In the genomic region with DNA sequence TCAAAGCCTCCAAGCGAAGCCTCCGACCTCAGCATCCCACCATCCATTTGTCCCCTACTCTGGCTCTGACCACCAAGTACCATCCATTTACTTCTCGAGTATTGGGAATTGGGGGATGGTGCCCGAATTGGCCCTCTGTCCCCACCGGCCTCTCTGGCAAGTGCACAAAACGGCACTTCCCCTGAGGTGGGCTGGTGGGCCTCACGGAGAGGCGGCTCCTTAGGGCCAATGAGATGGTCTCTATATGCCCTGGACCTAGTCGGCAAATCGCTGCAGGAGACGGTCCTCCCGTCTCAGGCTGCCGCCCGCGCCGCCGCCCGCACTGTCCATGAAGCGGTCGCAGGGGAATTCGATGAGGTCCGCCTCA, we compare ENCODE assay signal across 9 cellular contexts. TPM values are rescaled to one million over a fixed set of nuclear protein-coding genes. Genes with fewer than 3 reads are reported as not detected.
DNase-seq lines count a peak whose midpoint lies in the region; ATAC-seq and TF ChIP-seq lines count a peak whose summit lies in the region.
"Had no signal": no experiment of that assay in that cellular context is flagged by ENCODE, and none has a peak within 500 bp of the region (broad histone marks: within the 10 kb centered on the region; RNA-seq: fewer than 3 reads in every experiment).

No MANE protein-coding gene starts in this region.

- H2BK15ac ChIP-seq in neuronal stem cell (ENCODE audit: low read length), result peak overlapping the region; percentile 40

- H4K8ac ChIP-seq in neuronal stem cell (ENCODE audit: low read depth, low read length), result no peak overlapping the region

- H2BK5ac ChIP-seq in neuronal stem cell (ENCODE audit: low read length), result no peak overlapping the region

- H3K4me2 ChIP-seq in neuronal stem cell (ENCODE audit: insufficient read depth, low read length, poor library complexity, severe bottlenecking), result peak overlapping the region; percentile 92

- TF ChIP-seq POLR2A in gastroesophageal sphincter (IDR thresholded peaks at IDR 0.05) (no peak), uterus (IDR thresholded peaks at IDR 0.05) (no peak)

- H3K36me3 ChIP-seq in heart right ventricle (no peaks in the 10 kb centered on the region), gastroesophageal sphincter (no peaks in the 10 kb centered on the region), neuronal stem cell (replicated peaks in 1 of 2; ENCODE audit: control insufficient read depth in 2 of 2, insufficient read depth in 2 of 2, low read length in 2 of 2) (no peaks in the 10 kb centered on the region), uterus (no peaks in the 10 kb centered on the region)

- no peak overlapping the region for H2BK120ac ChIP-seq in neuronal stem cell (ENCODE audit: low read depth, low read length)

- DNase-seq in heart right ventricle, result no peak
- no peak for DNase-seq in right cardiac atrium
- DNase-seq in neuronal stem cell (ENCODE audit: low spot score), result no peak
- no peak for DNase-seq in uterus
- DNase-seq in Kasumi-1 (lab: John Stamatoyannopoulos, UW), result no peak
- DNase-seq in CD1c-positive myeloid dendritic cell (ENCODE audit: extremely low spot score), result no peak
- DNase-seq in T-helper 9 cell, result no peak

- peak overlapping the region; percentile 94 for H3K23ac ChIP-seq in neuronal stem cell (ENCODE audit: low read depth, low read length, poor library complexity)

- no peak for TF ChIP-seq CTCF in heart right ventricle (IDR thresholded peaks at IDR 0.05)
- TF ChIP-seq CTCF in gastroesophageal sphincter (IDR thresholded peaks at IDR 0.05), result no peak
- no peak for TF ChIP-seq CTCF in uterus (IDR thresholded peaks at IDR 0.05)

- H2AFZ ChIP-seq in neuronal stem cell (ENCODE audit: low read length), result no peak overlapping the region

- H2BK12ac ChIP-seq in neuronal stem cell (ENCODE audit: low read length), result no peak overlapping the region

- intact Hi-C loops in heart right ventricle (cut with DNase I) (loop anchor here in 9 of 10 donors (5.0 to 10.0 kb wide), 6 partner anchors 37 to 271 kb away; no protein-coding TSS in a partner anchor), right cardiac atrium (cut with DNase I) (loop anchor here in 2 of 4 donors (5.0 to 10.0 kb wide), 3 partner anchors 59 to 149 kb away; no protein-coding TSS in a partner anchor), uterus (cut with DNase I; ENCODE audit: low total_unique reads) (no loop called here)

- 59 to 61% methylated on average over 22 of the region's 22 CpGs for WGBS in heart right ventricle, 2 donors
- WGBS in right cardiac atrium, result 51% methylated on average over 22 of the region's 22 CpGs
- WGBS in gastroesophageal sphincter (ENCODE audit: low coverage in 1 of 2), 2 donors, result 52% methylated on average over 2 of the region's 22 CpGs; no CpG with 5 or more reads in 1 of the 2 donors
- no CpG with 5 or more reads among the region's 22 CpGs for WGBS in neuronal stem cell (ENCODE audit: extremely low coverage in 2 of 2, insufficient read length in 2 of 2, insufficient replicate concordance in 1 of 2), 2 donors

- H3K27me3 ChIP-seq in heart right ventricle (peaks cover 0 to 60% (median 0%) of the 10 kb centered on the region in 7 donors), right cardiac atrium (ENCODE audit: control insufficient read depth, insufficient read depth) (no peaks in the 10 kb centered on the region), gastroesophageal sphincter (peaks cover 79% of the 10 kb centered on the region), neuronal stem cell (ENCODE audit: control insufficient read depth in 3 of 3, insufficient read depth in 3 of 3, low read depth in 1 of 3, low read length in 3 of 3) (peaks cover 6 to 28% (median 20%) of the 10 kb centered on the region in 3 experiments), uterus (no peaks in the 10 kb centered on the region)

- peak overlapping the region; percentile 26 for H3K14ac ChIP-seq in neuronal stem cell (ENCODE audit: low read length)

- H3K4me1 ChIP-seq in heart right ventricle (peaks cover 12 to 64% (median 46%) of the 10 kb centered on the region in 9 donors), right cardiac atrium (ENCODE audit: control insufficient read depth, insufficient read depth, low read length) (peaks cover 6% of the 10 kb centered on the region), gastroesophageal sphincter (peaks cover 0 to 51% (median 27%) of the 10 kb centered on the region in 3 donors), neuronal stem cell (ENCODE audit: control insufficient read depth in 2 of 2, insufficient read depth in 1 of 2, low read depth in 1 of 2, low read length in 2 of 2) (peaks cover 0 to 13% of the 10 kb centered on the region in 2 donors), uterus (peaks cover 0 to 15% of the 10 kb centered on the region in 2 donors)

- peaks cover 5% of the 10 kb centered on the region for H3K79me1 ChIP-seq in neuronal stem cell (ENCODE audit: low read depth, low read length)

- H3K9me3 ChIP-seq in heart right ventricle (no peaks in the 10 kb centered on the region), right cardiac atrium (ENCODE audit: control insufficient read depth, low read length) (no peaks in the 10 kb centered on the region), gastroesophageal sphincter (no peaks in the 10 kb centered on the region), neuronal stem cell (replicated peaks in 1 of 2; ENCODE audit: control insufficient read depth in 2 of 2, insufficient read depth in 1 of 2, low read depth in 1 of 2, low read length in 2 of 2) (peaks cover 0 to 35% of the 10 kb centered on the region in 2 donors), uterus (no peaks in the 10 kb centered on the region)

- no peak for TF ChIP-seq EP300 in gastroesophageal sphincter (IDR thresholded peaks at IDR 0.05)

- H3K4me3 ChIP-seq in heart right ventricle (peak overlapping the region in 9 of 10 donors; percentile 49 to 69 (median 63)), right cardiac atrium (ENCODE audit: low read length) (no peak overlapping the region), gastroesophageal sphincter (peak overlapping the region in 1 of 2 donors; percentile 58), neuronal stem cell (ENCODE audit: low read length in 2 of 2) (no peak overlapping the region), uterus (peak overlapping the region in 1 of 2 donors; percentile 55)

- H3K27ac ChIP-seq in heart right ventricle (peak overlapping the region in 7 of 10 donors; percentile 44 to 83 (median 66)), right cardiac atrium (ENCODE audit: low read length) (no peak overlapping the region), gastroesophageal sphincter (peak overlapping the region in 3 of 4 donors; percentile 70 to 72 (median 70)), neuronal stem cell (replicated peaks; ENCODE audit: low read length) (no peak overlapping the region), uterus (peak overlapping the region; percentile 37 to 75)

- ATAC-seq in heart right ventricle (no peak), right cardiac atrium (no peak), gastroesophageal sphincter (no peak)

- no peak overlapping the region for H4K91ac ChIP-seq in neuronal stem cell (ENCODE audit: low read depth, low read length, poor library complexity)

- H3K18ac ChIP-seq in neuronal stem cell (ENCODE audit: low read length), result peak overlapping the region; percentile 84

- no peak overlapping the region for H3K9ac ChIP-seq in neuronal stem cell (ENCODE audit: low read depth, low read length, poor library complexity)

- no peak overlapping the region for H3K4ac ChIP-seq in neuronal stem cell (ENCODE audit: low read length)

- H2AK5ac ChIP-seq in neuronal stem cell (ENCODE audit: low read depth, low read length), result no peak overlapping the region

RNA-seq across cellular contexts. Expression of a gene that starts 2.8 kb away (rescaled TPM):
- total RNA-seq in heart right ventricle, result 1 to 10 TPM; 1.1 to 5.9 (median 2.9) TPM
- 1 to 10 TPM in 1 of 2 donors, under 1 TPM in 1; 0.59 to 1.6 TPM for polyA plus RNA-seq in heart right ventricle
- 1 to 10 TPM; 1.3 to 2.9 (median 2.5) TPM for total RNA-seq in right cardiac atrium
- 0.84 TPM for polyA plus RNA-seq in right cardiac atrium
- 1 to 10 TPM; 1.6 to 6.6 (median 3.9) TPM for total RNA-seq in gastroesophageal sphincter
- 5.0 TPM for polyA plus RNA-seq in neuronal stem cell (2013, experiment 1 of 2)
- polyA plus RNA-seq in neuronal stem cell (2013, experiment 2 of 2), result 5.2 TPM
- total RNA-seq in uterus, result 10 to 100 TPM in 2 of 4 donors, 1 to 10 TPM in 2; 6.2 to 23.5 (median 10.1) TPM
- total RNA-seq: activated CD4-positive, alpha-beta T cell treated with anti-CD3 and anti-CD28 coated beads, Interleukin-2, amount 10 ng/mL, durations not matched to agents 7 days and 5 days had no signal

Comparison
In these comparisons a context has a peak if more than half of its experiments do, and no peak if none do; other contexts are left out.
1. H3K27ac ChIP-seq: peak in heart right ventricle (7 of 10), gastroesophageal sphincter (3 of 4) and uterus (2 of 2); none in right cardiac atrium (single experiment) and neuronal stem cell (single experiment).
2. H3K4me3 ChIP-seq: peak in heart right ventricle (9 of 10); none in right cardiac atrium (single experiment) and neuronal stem cell (0 of 2).